8 cellular contexts compared by ENCODE assay signal in the genomic region with DNA sequence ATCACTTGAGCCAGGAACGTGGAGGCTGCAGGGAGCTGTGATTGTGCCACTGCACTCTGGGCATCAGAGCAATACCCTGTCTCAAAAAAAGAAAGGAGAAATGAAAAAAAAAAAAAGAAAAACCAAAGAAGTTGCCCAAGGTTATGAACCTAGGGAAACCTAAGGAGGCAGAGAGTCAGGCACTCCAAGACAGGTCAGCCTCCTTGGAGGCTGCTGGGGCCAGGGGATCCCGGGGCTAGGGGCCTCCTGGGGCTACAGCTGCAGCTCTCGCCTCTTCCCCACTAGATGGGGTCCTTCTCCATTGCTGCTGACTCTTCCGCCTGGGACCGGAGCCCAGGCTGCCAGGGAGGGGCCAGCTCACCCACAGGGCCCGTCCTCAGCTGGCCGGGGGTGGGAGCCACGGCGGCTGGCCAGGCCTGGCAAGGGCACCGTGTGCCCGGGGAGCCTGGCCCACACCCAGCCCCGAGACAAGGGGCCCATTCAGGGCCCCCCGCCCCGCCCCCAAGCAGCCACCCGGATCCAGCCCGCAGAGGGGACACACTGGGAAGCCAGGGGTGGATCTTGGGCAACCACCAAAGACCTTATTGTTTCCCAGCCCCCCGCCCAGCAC. TPM values are rescaled to one million over a fixed set of nuclear protein-coding genes. Genes with fewer than 3 reads are reported as not detected.
DNase-seq lines count a peak whose midpoint lies in the region; ATAC-seq and TF ChIP-seq lines count a peak whose summit lies in the region.

No MANE protein-coding gene starts in this region.

- H3K36me3 ChIP-seq in MG63 (no peaks in the 10 kb centered on the region; the same call in 1 of the 2 replicates), WERI-Rb-1 (no peaks in the 10 kb centered on the region)

- intact Hi-C loops in head of caudate nucleus (cut with DNase I) (loop anchor here (2.0 kb wide), 1 partner anchor 37 kb away; a partner anchor contains a TSS), posterior vena cava (cut with DNase I) (loop anchor here (2.0 to 5.0 kb wide), 2 partner anchors 17 to 96 kb away; a partner anchor contains a TSS)

- H3K9me3 ChIP-seq in MG63 (no peaks in the 10 kb centered on the region), WERI-Rb-1 (ENCODE audit: severe bottlenecking) (no peaks in the 10 kb centered on the region)

- H3K27ac ChIP-seq in WERI-Rb-1, result no peak overlapping the region

- DNase-seq in DMS153 (lab: John Stamatoyannopoulos, UW) (peak; percentile 44), MG63 (peak; percentile 89), WERI-Rb-1 (peak; percentile 71), head of caudate nucleus (peak; percentile 79 to 97 (median 93)), posterior vena cava (ENCODE audit: low spot score) (peak; percentile 88), kidney glomerular epithelial cell (lab: John Stamatoyannopoulos, UW) (no peak)

- H3K4me3 ChIP-seq in MG63 (no peak overlapping the region), WERI-Rb-1 (ENCODE audit: low read depth, low read length) (no peak overlapping the region)

- H3K27me3 ChIP-seq in MG63 (no peaks in the 10 kb centered on the region), WERI-Rb-1 (ENCODE audit: insufficient read depth, low read depth, severe bottlenecking) (no peaks in the 10 kb centered on the region)

- ATAC-seq in HG03139 (IDR thresholded peaks at IDR 0.05; ENCODE audit: unreplicated experiment), result no peak
- ATAC-seq in GM18520 (IDR thresholded peaks at IDR 0.05; ENCODE audit: unreplicated experiment), result no peak

- TF ChIP-seq CTCF in WERI-Rb-1 (IDR thresholded peaks at IDR 0.05; ENCODE audit: low read depth, low read length), result peak; percentile 87

RNA-seq across cellular contexts. Expression of a gene that starts 1.7 kb away (rescaled TPM):
- total RNA-seq in MG63 (2014; rRNA removed; shearing (Covaris generic); ENCODE audit: low replicate concordance), result 0.56 TPM in 1 of 2 replicates, not detected in the other
- under 1 TPM in 1 of 2 donors, not detected in 1; 0.62 TPM for total RNA-seq in posterior vena cava

RNA-seq across cellular contexts. Expression of a gene that starts 13.2 kb away (rescaled TPM):
- 5.7 and 27.7 TPM in 2 replicates for total RNA-seq in MG63 (2014; rRNA removed; shearing (Covaris generic); ENCODE audit: low replicate concordance)
- total RNA-seq in posterior vena cava, result 10 to 100 TPM; 25.3 to 29.1 TPM

RNA-seq across cellular contexts. Expression of a gene that starts 17.9 kb away (rescaled TPM):
- not detected in 2 replicates for total RNA-seq in MG63 (2014; rRNA removed; shearing (Covaris generic); ENCODE audit: low replicate concordance)
- total RNA-seq in posterior vena cava, result 1 to 10 TPM in 1 of 2 donors, under 1 TPM in 1; 0.86 to 1.4 TPM

RNA-seq across cellular contexts. Expression of a gene that starts 29.5 kb away (rescaled TPM):
- 12.9 and 25.1 TPM in 2 replicates for total RNA-seq in MG63 (2014; rRNA removed; shearing (Covaris generic); ENCODE audit: low replicate concordance)
- total RNA-seq in posterior vena cava, result 10 to 100 TPM; 16.7 to 23.9 TPM

RNA-seq across cellular contexts. Expression of a gene that starts 36.2 kb away (rescaled TPM):
- total RNA-seq in MG63 (2014; rRNA removed; shearing (Covaris generic); ENCODE audit: low replicate concordance), result 46.1 and 57.3 TPM in 2 replicates
- total RNA-seq in posterior vena cava, result 10 to 100 TPM; 19.8 to 21.8 TPM
